In genomic region chr17:14138649-14139048, GRCh38 we compare ENCODE assay signal across 1 cellular context.
TF ChIP-seq lines count a peak whose summit lies in the region.

No MANE protein-coding gene starts in this region.

TF ChIP-seq in WTC11, 78 proteins besides CTCF, POLR2A, EP300 and RAD21 (continued from another document):
- no peak for TF ChIP-seq PRDM15 (CRISPR knock-in tag; IDR thresholded peaks at IDR 0.05)
